Comparison of ENCODE assay signal across 10 cellular contexts in genomic region chr10:338176-339037, GRCh38.
DNase-seq lines count a peak whose midpoint lies in the region; ATAC-seq and TF ChIP-seq lines count a peak whose summit lies in the region.
"Had no signal": no experiment of that assay in that cellular context is flagged by ENCODE, and none has a peak within 500 bp of the region (broad histone marks: within the 10 kb centered on the region; RNA-seq: fewer than 3 reads in every experiment).

No MANE protein-coding gene starts in this region.

- H3K4me3 ChIP-seq in PC-9 (no peak overlapping the region), esophagus squamous epithelium (peak overlapping the region in 1 of 4 donors; percentile 37)
- H3K4me3 ChIP-seq: K562 had no signal

- CTCF ChIA-PET in PC-9 (lab: Charles Lee) = interaction anchor here (0.7 kb wide), 1 partner anchor 23 kb away, joined by 4 read pairs; no protein-coding TSS in a partner anchor

- H3K4me1 Mint-ChIP-seq in osteocyte (ENCODE audit: unreplicated experiment) = peaks cover 23% of the 10 kb centered on the region

- H3K27ac Mint-ChIP-seq in osteocyte (ENCODE audit: unreplicated experiment) = peak overlapping the region; percentile 96
- H3K27ac Mint-ChIP-seq in activated naive CD4-positive, alpha-beta T cell treated with anti-CD3 and anti-CD28 coated beads, Interleukin-2, amount 50 U/mL, for 72 hours = no peak overlapping the region

- no peaks in the 10 kb centered on the region for H3K9me3 Mint-ChIP-seq in osteocyte (ENCODE audit: unreplicated experiment)
- H3K9me3 Mint-ChIP-seq in activated naive CD4-positive, alpha-beta T cell treated with anti-CD3 and anti-CD28 coated beads, Interleukin-2, amount 50 U/mL, for 72 hours = no peaks in the 10 kb centered on the region

- TF ChIP-seq CTCF in PC-9 (conservative IDR thresholded peaks at IDR 0.05) (no peak), esophagus squamous epithelium (IDR thresholded peaks at IDR 0.05) (no peak), osteocyte (IDR thresholded peaks at IDR 0.05) (no peak)

- ATAC-seq in GM18502 (IDR thresholded peaks at IDR 0.05; ENCODE audit: poor library complexity, unreplicated experiment) (no peak), GM21381 (IDR thresholded peaks at IDR 0.05; ENCODE audit: unreplicated experiment) (no peak)
- no peak for ATAC-seq in activated naive CD4-positive, alpha-beta T cell treated with anti-CD3 and anti-CD28 coated beads, Interleukin-2, amount 50 U/mL, for 72 hours
- ATAC-seq: K562 had no signal

- peak overlapping the region; percentile 61 for H3K4me3 Mint-ChIP-seq in osteocyte (ENCODE audit: unreplicated experiment)

- H3K36me3 ChIP-seq in PC-9 (ENCODE audit: low read depth) (no peaks in the 10 kb centered on the region), esophagus squamous epithelium (peaks cover 0 to 26% (median 0%) of the 10 kb centered on the region in 3 donors)

- 27 to 47% methylated on average over 21 to 29 of the region's 33 CpGs for WGBS in esophagus squamous epithelium, 2 donors

- peaks cover 14% of the 10 kb centered on the region for H3K36me3 Mint-ChIP-seq in osteocyte (ENCODE audit: unreplicated experiment)
- H3K36me3 Mint-ChIP-seq in activated naive CD4-positive, alpha-beta T cell treated with anti-CD3 and anti-CD28 coated beads, Interleukin-2, amount 50 U/mL, for 72 hours = no peaks in the 10 kb centered on the region

- no peak overlapping the region for H3K27ac ChIP-seq in PC-9
- peak overlapping the region; percentile 20 to 63 (median 54) for H3K27ac ChIP-seq in esophagus squamous epithelium

- no peaks in the 10 kb centered on the region for H4K20me1 ChIP-seq in PC-9 (ENCODE audit: insufficient read depth)

- H3K27me3 ChIP-seq in PC-9 (ENCODE audit: insufficient read depth, low read depth) (no peaks in the 10 kb centered on the region), esophagus squamous epithelium (no peaks in the 10 kb centered on the region)

- POLR2A ChIA-PET in PC-9 (lab: Charles Lee; ENCODE audit: unreplicated experiment) = interaction anchor here (0.7 to 1.0 kb wide), 2 partner anchors 9 to 236 kb away, joined by 11 to 16 read pairs; no protein-coding TSS in a partner anchor

- intact Hi-C loops in PC-9 (cut with micrococcal nuclease; ENCODE audit: unreplicated experiment) = loop anchor here (1.0 kb wide), 1 partner anchor 9 kb away; no protein-coding TSS in a partner anchor
- intact Hi-C loops in esophagus squamous epithelium (cut with DNase I) = no loop called here

- DNase-seq in Caki2 (ENCODE audit: low read depth) = peak; percentile 95
- peak in 1 of 2 experiments; percentile 49 for DNase-seq in PC-9
- DNase-seq in esophagus squamous epithelium (lab: John Stamatoyannopoulos, UW) = no peak
- DNase-seq in osteocyte (ENCODE audit: extremely low spot score, unreplicated experiment) = no peak
- no peak for DNase-seq in activated gamma-delta T cell (lab: John Stamatoyannopoulos, UW)
- no peak for DNase-seq in activated naive CD4-positive, alpha-beta T cell treated with anti-CD3 and anti-CD28 coated beads, Interleukin-2, amount 50 U/mL, for 72 hours (ENCODE audit: low spot score in 2 of 2)
- DNase-seq: activated naive CD4-positive, alpha-beta T cell treated with Interleukin-2 at 50 U/mL for 16 hours had no signal

- no peak for TF ChIP-seq POLR2A in esophagus squamous epithelium (IDR thresholded peaks at IDR 0.05)

- no peak overlapping the region for H2AFZ ChIP-seq in PC-9

- H3K4me1 ChIP-seq in PC-9 (replicated peaks; ENCODE audit: insufficient read depth) = no peaks in the 10 kb centered on the region
- peaks cover 9 to 33% (median 17%) of the 10 kb centered on the region in 3 donors for H3K4me1 ChIP-seq in esophagus squamous epithelium

- H3K79me2 ChIP-seq in PC-9 (ENCODE audit: low read depth) = no peaks in the 10 kb centered on the region

- no peaks in the 10 kb centered on the region for H3F3A ChIP-seq in PC-9 (ENCODE audit: insufficient read depth, low read depth)

- H3K9me3 ChIP-seq in PC-9 (ENCODE audit: insufficient read depth, low read depth) = no peaks in the 10 kb centered on the region
- H3K9me3 ChIP-seq in esophagus squamous epithelium = no peaks in the 10 kb centered on the region

- peak overlapping the region; percentile 19; the same call in 1 of the 2 replicates for H3K4me2 ChIP-seq in PC-9

- no peaks in the 10 kb centered on the region for H3K27me3 Mint-ChIP-seq in osteocyte (ENCODE audit: unreplicated experiment)

- in situ Hi-C loops in Caki2 (cut with HindIII; ENCODE audit: low pct_unique_long_range_greater_than_20kb, low sequenced_read_pairs) = no loop called here

- H3K9me2 ChIP-seq in PC-9 (ENCODE audit: insufficient read depth) = no peaks in the 10 kb centered on the region

- BruUV-seq in PC-9 (replicated peaks; lab: Mats Ljungman, UMichigan) = no TSS peak
